In the genomic region with DNA sequence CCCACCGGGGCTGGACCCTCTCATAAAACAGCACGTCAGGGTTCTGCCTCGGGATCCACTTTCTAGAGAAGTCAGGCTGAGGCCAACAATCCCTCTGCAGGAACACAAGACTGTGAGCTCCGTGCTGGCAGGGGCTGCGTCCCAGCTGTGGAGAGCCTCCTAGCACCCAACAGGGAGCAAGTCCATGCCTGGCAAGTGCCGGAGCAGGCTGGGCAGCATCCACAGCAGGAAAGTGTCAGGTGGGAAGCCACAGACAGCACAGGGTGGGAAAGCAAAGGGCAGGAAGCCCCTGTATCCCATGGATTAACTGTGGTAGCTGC, we compare ENCODE assay signal across 31 cellular contexts.
"Had no signal": no experiment of that assay in that cellular context is flagged by ENCODE, and none has a peak within 500 bp of the region (broad histone marks: within the 10 kb centered on the region; RNA-seq: fewer than 3 reads in every experiment).

No MANE protein-coding gene starts in this region.

- H3K4me3 ChIP-seq: left lung, lower lobe of right lung, neural progenitor cell, ovary, right atrium auricular region, right lobe of liver, skin epidermis, suprapubic skin, thoracic aorta, tibial artery, upper lobe of right lung, uterus had no signal

- ATAC-seq: left colon, left lung, lower lobe of right lung, natural killer cell, right lobe of liver, upper lobe of right lung had no signal

- H3K4me3 Mint-ChIP-seq: mesothelial cell of epicardium; naive B cell; natural killer cell; nephron progenitor cell; stimulated activated naive CD8-positive, alpha-beta T cell treated with anti-CD3 and anti-CD28 coated beads, Interleukin-15, Interleukin-2, amounts not matched to agents 100 ng/mL and 50 ng/mL, for 24 hours had no signal

- H3K27ac Mint-ChIP-seq: mesothelial cell of epicardium; naive B cell; natural killer cell; nephron progenitor cell; neural progenitor cell; progenitor cell of endocrine pancreas; stimulated activated naive CD8-positive, alpha-beta T cell treated with anti-CD3 and anti-CD28 coated beads, Interleukin-15, Interleukin-2, amounts not matched to agents 100 ng/mL and 50 ng/mL, for 24 hours had no signal

- H3K27ac ChIP-seq: left lung, lower lobe of right lung, neural progenitor cell, neutrophil, ovary, right atrium auricular region, right lobe of liver, skin epidermis, suprapubic skin, thoracic aorta, tibial artery, upper lobe of right lung, uterus had no signal

- DNase-seq: hippocampal formation; kidney; left colon; lower lobe of right lung; mammary epithelial cell; mesenchymal stem cell; naive B cell; natural killer cell; nephron progenitor cell; occipital lobe; ovary; right lobe of liver; stimulated activated CD4-positive, alpha-beta T cell treated with anti-CD3 and anti-CD28 coated beads, Interleukin-12 subunit alpha, Interleukin-12 subunit beta, amount 100 ng/mL, for 4 hours; stimulated activated CD4-positive, alpha-beta T cell treated with anti-CD3 and anti-CD28 coated beads, Interleukin-15, amount 100 ng/mL, for 24 hours; stimulated activated CD4-positive, alpha-beta T cell treated with anti-CD3 and anti-CD28 coated beads, Interleukin-2, amount 100 ng/mL, for 24 hours; stimulated activated CD4-positive, alpha-beta T cell treated with anti-CD3 and anti-CD28 coated beads, Interleukin-4, amount 100 ng/mL, for 1 hour; stimulated activated naive CD4-positive, alpha-beta T cell; tibial artery; trophoblast cell; upper lobe of right lung; uterus had no signal

- H3K4me1 Mint-ChIP-seq: mesothelial cell of epicardium, naive B cell, natural killer cell, nephron progenitor cell, neural progenitor cell had no signal

- H3K36me3 Mint-ChIP-seq: natural killer cell had no signal
